Comparison of ENCODE assay signal across 17 cellular contexts in the genomic region with DNA sequence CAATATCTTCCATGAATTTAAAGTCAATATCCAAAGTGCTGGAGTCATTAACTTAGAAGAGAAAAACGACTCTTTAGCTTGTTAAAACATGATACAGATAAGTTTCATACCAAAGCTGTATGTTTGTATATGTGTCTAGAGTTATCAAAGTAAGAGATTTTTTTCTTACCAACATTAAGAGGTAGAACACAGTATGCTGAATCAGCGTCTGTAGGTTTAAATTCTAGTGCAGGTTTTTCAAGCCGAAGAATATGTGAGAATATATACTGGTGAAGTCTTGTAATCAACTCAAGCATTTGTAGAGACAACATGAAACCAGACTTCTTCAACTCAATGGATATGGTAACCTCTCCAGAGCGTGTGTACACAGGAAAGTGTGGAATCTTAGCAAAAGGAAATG. TPM values are rescaled to one million over a fixed set of nuclear protein-coding genes. Genes with fewer than 3 reads are reported as not detected.
DNase-seq lines count a peak whose midpoint lies in the region; ATAC-seq, FAIRE-seq and TF ChIP-seq lines count a peak whose summit lies in the region.
"Had no signal": no experiment of that assay in that cellular context is flagged by ENCODE, and none has a peak within 500 bp of the region (broad histone marks: within the 10 kb centered on the region; RNA-seq: fewer than 3 reads in every experiment).

No MANE protein-coding gene starts in this region.

- H2AFZ ChIP-seq in HepG2 (ENCODE audit: low read length) (no peak overlapping the region), astrocyte (ENCODE audit: low read depth, low read length) (no peak overlapping the region), OCI-LY7 (ENCODE audit: low read length) (no peak overlapping the region)

- no peaks in the 10 kb centered on the region for H3K27me3 Mint-ChIP-seq in activated naive CD4-positive, alpha-beta T cell treated with anti-CD3 and anti-CD28 coated beads, Interleukin-2, amount 50 U/mL, for 24 hours
- no peaks in the 10 kb centered on the region for H3K27me3 Mint-ChIP-seq in astrocyte (ENCODE audit: low read depth, unreplicated experiment)
- H3K27me3 Mint-ChIP-seq: CD4-positive, alpha-beta memory T cell had no signal

- H3K4me2 ChIP-seq in HepG2 (ENCODE audit: low read depth, low read length) (no peak overlapping the region), astrocyte (ENCODE audit: low read length) (no peak overlapping the region), OCI-LY7 (ENCODE audit: low read length) (no peak overlapping the region)

- H3K27me3 ChIP-seq in HepG2 (ENCODE audit: control insufficient read depth in 1 of 2, insufficient read depth in 2 of 2, low read length in 2 of 2) (no peaks in the 10 kb centered on the region), right lobe of liver (no peaks in the 10 kb centered on the region), astrocyte (ENCODE audit: insufficient read depth, low read length) (no peaks in the 10 kb centered on the region)

- TF ChIP-seq EP300 in HepG2 (IDR thresholded peaks at IDR 0.05; ENCODE audit: low read depth in 2 of 2, low read length in 2 of 2) (no peak), HepG2 (CRISPR knock-in tag; IDR thresholded peaks at IDR 0.05; ENCODE audit: borderline replicate concordance) (no peak)

- no peaks in the 10 kb centered on the region for H3K9me3 Mint-ChIP-seq in activated naive CD4-positive, alpha-beta T cell treated with anti-CD3 and anti-CD28 coated beads, Interleukin-2, amount 50 U/mL, for 24 hours
- H3K9me3 Mint-ChIP-seq in astrocyte (ENCODE audit: unreplicated experiment) = no peaks in the 10 kb centered on the region
- H3K9me3 Mint-ChIP-seq: CD4-positive, alpha-beta memory T cell had no signal

- TF ChIP-seq RAD21 in HepG2 (CRISPR knock-in tag; IDR thresholded peaks at IDR 0.05) = no peak

- intact Hi-C loops in HepG2 (cut with micrococcal nuclease; ENCODE audit: unreplicated experiment) = no loop called here
- intact Hi-C loops in right lobe of liver (cut with DNase I) = no loop called here
- intact Hi-C loops in OCI-LY7 (cut with micrococcal nuclease; ENCODE audit: unreplicated experiment) = loop anchor here (10.0 kb wide), 1 partner anchor 327 kb away; no protein-coding TSS in a partner anchor
- intact Hi-C loops in left ventricle myocardium superior (cut with micrococcal nuclease) = no loop called here

- peaks cover 17 to 78% of the 10 kb centered on the region in 2 experiments for H3K36me3 ChIP-seq in HepG2 (replicated peaks in 1 of 2; ENCODE audit: control insufficient read depth in 1 of 2, insufficient read depth in 2 of 2, low read length in 2 of 2)
- peaks cover 7 to 93% (median 41%) of the 10 kb centered on the region in 4 donors for H3K36me3 ChIP-seq in right lobe of liver
- H3K36me3 ChIP-seq in astrocyte (ENCODE audit: insufficient read depth, low read length) = peaks cover 48% of the 10 kb centered on the region
- H3K36me3 ChIP-seq in OCI-LY7 (ENCODE audit: insufficient read depth, low read length) = peaks cover 96% of the 10 kb centered on the region

- BruUV-seq in HepG2 (replicated peaks; lab: Mats Ljungman, UMichigan) = no TSS peak
- no TSS peak for BruUV-seq in OCI-LY7 (replicated peaks; lab: Mats Ljungman, UMichigan)

- ATAC-seq in HepG2 (no peak), right lobe of liver (no peak), left ventricle myocardium superior (no peak)

- in situ Hi-C loops in HepG2 (cut with HindIII; ENCODE audit: extremely low pct_ligation_motif_present, low pct_unique_long_range_greater_than_20kb) = no loop called here

- TF ChIP-seq CTCF in HepG2 (CRISPR knock-in tag; IDR thresholded peaks at IDR 0.05) (no peak), right lobe of liver (IDR thresholded peaks at IDR 0.05) (no peak), astrocyte (IDR thresholded peaks at IDR 0.05; ENCODE audit: insufficient read depth, low read depth, low read length) (no peak), OCI-LY7 (conservative IDR thresholded peaks at IDR 0.05; ENCODE audit: low read length) (no peak)

- H3K9me3 ChIP-seq in HepG2 (ENCODE audit: low read length) (no peaks in the 10 kb centered on the region), right lobe of liver (no peaks in the 10 kb centered on the region), astrocyte (ENCODE audit: insufficient read depth, low read depth, low read length) (no peaks in the 10 kb centered on the region), OCI-LY7 (ENCODE audit: low read length) (no peaks in the 10 kb centered on the region)

- H3K27ac ChIP-seq in HepG2 (ENCODE audit: extremely low read length, insufficient read depth, low read length) (no peak overlapping the region), right lobe of liver (no peak overlapping the region), astrocyte (ENCODE audit: low read depth, low read length) (no peak overlapping the region), OCI-LY7 (ENCODE audit: low read depth, low read length, poor library complexity, severe bottlenecking) (no peak overlapping the region)

- 98% methylated on average over 4 of the region's 4 CpGs for WGBS in HepG2 (ENCODE audit: low lambda C conversion rate)
- WGBS in right lobe of liver (ENCODE audit: insufficient coverage, low coverage, low lambda C conversion rate, missing lambda C conversion rate) = 87% methylated on average over 4 of the region's 4 CpGs

- H3K36me3 Mint-ChIP-seq in activated naive CD4-positive, alpha-beta T cell treated with anti-CD3 and anti-CD28 coated beads, Interleukin-2, amount 50 U/mL, for 24 hours = peaks cover 21% of the 10 kb centered on the region
- H3K36me3 Mint-ChIP-seq in astrocyte (ENCODE audit: low read depth, unreplicated experiment) = peaks cover 17% of the 10 kb centered on the region

- H3K4me1 Mint-ChIP-seq in activated naive CD4-positive, alpha-beta T cell treated with anti-CD3 and anti-CD28 coated beads, Interleukin-2, amount 50 U/mL, for 24 hours = peaks cover 3% of the 10 kb centered on the region
- no peaks in the 10 kb centered on the region for H3K4me1 Mint-ChIP-seq in astrocyte (ENCODE audit: low read depth, unreplicated experiment)

- no peaks in the 10 kb centered on the region for H3K9me2 ChIP-seq in OCI-LY7 (ENCODE audit: insufficient read depth, low read length)

- no peaks in the 10 kb centered on the region for H3K79me2 ChIP-seq in HepG2 (ENCODE audit: insufficient read depth, low read length)
- peaks cover 2% of the 10 kb centered on the region for H3K79me2 ChIP-seq in astrocyte (ENCODE audit: insufficient read depth, low read length)
- H3K79me2 ChIP-seq in OCI-LY7 (ENCODE audit: insufficient read depth, low read depth, low read length) = no peaks in the 10 kb centered on the region

- H3K4me1 ChIP-seq in HepG2 (ENCODE audit: insufficient read depth, low read length) (no peaks in the 10 kb centered on the region), right lobe of liver (no peaks in the 10 kb centered on the region), astrocyte (ENCODE audit: insufficient read depth, low read length) (no peaks in the 10 kb centered on the region), OCI-LY7 (ENCODE audit: insufficient read depth, low read length, poor library complexity, severe bottlenecking) (no peaks in the 10 kb centered on the region)

- H4K20me1 ChIP-seq in HepG2 (ENCODE audit: insufficient read depth, low read length) = no peaks in the 10 kb centered on the region
- H4K20me1 ChIP-seq in astrocyte (ENCODE audit: insufficient read depth, low read length) = peaks cover 4% of the 10 kb centered on the region
- H4K20me1 ChIP-seq in OCI-LY7 (ENCODE audit: insufficient read depth, low read length) = no peaks in the 10 kb centered on the region

- DNase-seq in activated naive CD4-positive, alpha-beta T cell (lab: John Stamatoyannopoulos, UW) = no peak
- DNase-seq in HepG2 (ENCODE audit: low spot score) = no peak
- no peak for DNase-seq in right lobe of liver
- no peak for DNase-seq in astrocyte (ENCODE audit: low read depth)
- DNase-seq in OCI-LY7 (ENCODE audit: low spot score) = no peak
- DNase-seq in left ventricle myocardium superior = no peak
- DNase-seq: 8988T; C1 segment of cervical spinal cord; Calu3; CD4-positive, alpha-beta memory T cell; COR-L47; DMS153; DND-41; GOT3; H7 had no signal

- H3K9ac ChIP-seq in HepG2 (ENCODE audit: insufficient read depth, low read depth, low read length) (no peak overlapping the region), astrocyte (ENCODE audit: low read length) (no peak overlapping the region)

- TF ChIP-seq POLR2A in HepG2 (IDR thresholded peaks at IDR 0.05; ENCODE audit: insufficient read depth in 1 of 2, low read depth in 2 of 2, low read length in 2 of 2) = no peak
- no peak for TF ChIP-seq POLR2A in right lobe of liver (IDR thresholded peaks at IDR 0.05)

- H3K27ac Mint-ChIP-seq in activated naive CD4-positive, alpha-beta T cell treated with anti-CD3 and anti-CD28 coated beads, Interleukin-2, amount 50 U/mL, for 24 hours = peak overlapping the region; percentile 30
- no peak overlapping the region for H3K27ac Mint-ChIP-seq in astrocyte (ENCODE audit: unreplicated experiment)

- CTCF ChIA-PET in HepG2 (lab: Yijun Ruan, JAX; ENCODE audit: low intra/inter-chr PET ratio, low total read pairs) = no interaction called here
- CTCF ChIA-PET in OCI-LY7 (lab: Charles Lee; ENCODE audit: unreplicated experiment) = no interaction called here

- H3K4me3 ChIP-seq in HepG2 (replicated peaks in 1 of 3; ENCODE audit: insufficient read depth in 1 of 3, low read depth in 2 of 3, low read length in 3 of 3) = no peak overlapping the region
- H3K4me3 ChIP-seq in right lobe of liver = no peak overlapping the region
- H3K4me3 ChIP-seq in astrocyte (ENCODE audit: insufficient read depth, low read depth, low read length) = no peak overlapping the region
- H3K4me3 ChIP-seq in OCI-LY7 (ENCODE audit: low read depth, low read length, poor library complexity, severe bottlenecking) = no peak overlapping the region

- H3K4me3 Mint-ChIP-seq in activated naive CD4-positive, alpha-beta T cell treated with anti-CD3 and anti-CD28 coated beads, Interleukin-2, amount 50 U/mL, for 24 hours = no peak overlapping the region
- H3K4me3 Mint-ChIP-seq in astrocyte (ENCODE audit: unreplicated experiment) = no peak overlapping the region
- H3K4me3 Mint-ChIP-seq: CD4-positive, alpha-beta memory T cell had no signal

- POLR2A ChIA-PET in HepG2 (lab: Yijun Ruan, JAX) = no interaction called here
- POLR2A ChIA-PET in OCI-LY7 (lab: Charles Lee) = interaction anchor here (0.6 kb wide), 1 partner anchor 13 kb away, joined by 3 read pairs; no protein-coding TSS in a partner anchor

- no peak for FAIRE-seq in HepG2 (lab: Jason Lieb, UNC)
- FAIRE-seq in astrocyte (lab: Jason Lieb, UNC) = peak; percentile 23
- FAIRE-seq: G401.6 had no signal

RNA-seq across cellular contexts. Expression of gene DICER1, which starts 49.6 kb away (rescaled TPM):
- 61.9 and 88.8 TPM in 2 replicates for total RNA-seq in HepG2 (2016; rRNA removed; fragmentation: Illumina TruSeq; extraction: Trizol)
- 10.5 and 12.5 TPM in 2 replicates for total RNA-seq in HepG2 (2016; cell fraction: cytosol; rRNA removed; fragmentation: Illumina TruSeq; extraction: Trizol; ENCODE audit: low read depth)
- total RNA-seq in HepG2 (2016; cell fraction: insoluble cytoplasmic fraction; rRNA removed; fragmentation: Illumina TruSeq; extraction: Trizol) = 56.8 and 81.5 TPM in 2 replicates
- total RNA-seq in HepG2 (2016; cell fraction: membrane; rRNA removed; fragmentation: Illumina TruSeq; extraction: Trizol) = 28.2 and 32.1 TPM in 2 replicates
- total RNA-seq in HepG2 (2016; cell fraction: nucleus; rRNA removed; fragmentation: Illumina TruSeq; extraction: Trizol) = 64.4 and 74.3 TPM in 2 replicates
- polyA plus RNA-seq in HepG2 (2011; rRNA removed) = 23.6 and 31.8 TPM in 2 replicates
- 9.8 and 13.5 TPM in 2 replicates for polyA plus RNA-seq in HepG2 (2011; cell fraction: cytosol; rRNA removed)
- polyA plus RNA-seq in HepG2 (2011; cell fraction: nucleus; rRNA removed) = 29.6 and 34.3 TPM in 2 replicates
- 18.7 and 21.1 TPM in 2 replicates for polyA plus RNA-seq in HepG2 (2012)
- 0.61 and 1.1 TPM in 2 replicates for polyA plus RNA-seq in HepG2 (2016; cell fraction: cytosol; fragmentation: Illumina TruSeq; extraction: Trizol; ENCODE audit: low read depth)
- polyA plus RNA-seq in HepG2 (2016; cell fraction: insoluble cytoplasmic fraction; fragmentation: Illumina TruSeq; extraction: Trizol; ENCODE audit: low read depth) = 33.8 and 35.8 TPM in 2 replicates
- polyA plus RNA-seq in HepG2 (2016; cell fraction: membrane; fragmentation: Illumina TruSeq; extraction: Trizol; ENCODE audit: low read depth) = 3.3 and 3.9 TPM in 2 replicates
- 42.9 and 44.5 TPM in 2 replicates for polyA plus RNA-seq in HepG2 (2016; cell fraction: nucleus; fragmentation: Illumina TruSeq; extraction: Trizol; ENCODE audit: insufficient read depth, low read depth)
- polyA minus RNA-seq in HepG2 (2011; rRNA and poly(A)+ RNA removed; ENCODE audit: low replicate concordance) = 84.7 and 103 TPM in 2 replicates
- polyA minus RNA-seq in HepG2 (2011; cell fraction: cytosol; rRNA and poly(A)+ RNA removed) = 49.5 and 78.0 TPM in 2 replicates
- polyA minus RNA-seq in HepG2 (2011; cell fraction: nucleus; rRNA and poly(A)+ RNA removed) = 130 and 156 TPM in 2 replicates
- total RNA-seq in right lobe of liver = 10 to 100 TPM; 27.6 to 47.9 (median 30.3) TPM
- 94.2 and 103 TPM in 2 replicates for total RNA-seq in astrocyte
- total RNA-seq in OCI-LY7 (2014; rRNA removed; shearing (Covaris generic)) = 60.3 and 84.9 TPM in 2 replicates
- total RNA-seq in OCI-LY7 (2022) = 62.2 and 70.5 TPM in 2 replicates
- total RNA-seq in left ventricle myocardium superior = 23.2 TPM
